In genomic region chr1:209648931-209649776, GRCh38 we compare ENCODE assay signal across 9 cellular contexts.
DNase-seq lines count a peak whose midpoint lies in the region; ATAC-seq and TF ChIP-seq lines count a peak whose summit lies in the region.
"Had no signal": no experiment of that assay in that cellular context is flagged by ENCODE, and none has a peak within 500 bp of the region (broad histone marks: within the 10 kb centered on the region; RNA-seq: fewer than 3 reads in every experiment).

No MANE protein-coding gene starts in this region.

- H3K4me3 ChIP-seq in retinal pigment epithelial cell (ENCODE audit: low read length), result no peak overlapping the region

- peak; percentile 61 for DNase-seq in GM03348 (ENCODE audit: low spot score)
- DNase-seq in RKO (ENCODE audit: low spot score), result peak; percentile 99
- DNase-seq in fibroblast of gingiva (ENCODE audit: low read depth), result peak; percentile 90
- DNase-seq in retinal pigment epithelial cell (ENCODE audit: low read depth), result peak; percentile 78
- no peak for DNase-seq in activated naive CD4-positive, alpha-beta T cell treated with Interleukin-2 at 50 U/mL for 16 hours
- DNase-seq: stimulated activated naive CD4-positive, alpha-beta T cell treated with Interleukin-2 at 50 U/mL for 16 hours had no signal

- ATAC-seq in GM18517 (IDR thresholded peaks at IDR 0.05; ENCODE audit: unreplicated experiment) (no peak), HG03354 (IDR thresholded peaks at IDR 0.05; ENCODE audit: poor library complexity, severe bottlenecking, unreplicated experiment) (no peak), GM19463 (IDR thresholded peaks at IDR 0.05; ENCODE audit: unreplicated experiment) (no peak)

- TF ChIP-seq CTCF in retinal pigment epithelial cell (conservative IDR thresholded peaks at IDR 0.05; ENCODE audit: low read depth, low read length), result no peak
